In genomic region chr20:49349678-49350077, GRCh38 we compare ENCODE assay signal across 18 cellular contexts.
DNase-seq lines count a peak whose midpoint lies in the region; TF ChIP-seq lines count a peak whose summit lies in the region.
"Had no signal": no experiment of that assay in that cellular context is flagged by ENCODE, and none has a peak within 500 bp of the region (broad histone marks: within the 10 kb centered on the region; RNA-seq: fewer than 3 reads in every experiment).

No MANE protein-coding gene starts in this region.

- H4K8ac ChIP-seq in neuronal stem cell (ENCODE audit: low read depth, low read length), result no peak overlapping the region

- H3K9me3 ChIP-seq in neuronal stem cell (replicated peaks in 1 of 2; ENCODE audit: control insufficient read depth in 2 of 2, insufficient read depth in 1 of 2, low read depth in 1 of 2, low read length in 2 of 2) (no peaks in the 10 kb centered on the region), uterus (no peaks in the 10 kb centered on the region), thyroid gland (no peaks in the 10 kb centered on the region)
- H3K9me3 ChIP-seq: Caco-2, colonic mucosa, right atrium auricular region had no signal

- no peak overlapping the region for H2BK5ac ChIP-seq in neuronal stem cell (ENCODE audit: low read length)

- TF ChIP-seq CTCF in uterus (IDR thresholded peaks at IDR 0.05), result no peak
- TF ChIP-seq CTCF in thyroid gland (IDR thresholded peaks at IDR 0.05), result no peak

- H3K4me3 ChIP-seq in neuronal stem cell (ENCODE audit: low read length in 2 of 2) (no peak overlapping the region), uterus (no peak overlapping the region), thyroid gland (replicated peaks in 1 of 3) (no peak overlapping the region)
- H3K4me3 ChIP-seq: colonic mucosa, right atrium auricular region, SK-N-MC had no signal

- TF ChIP-seq POLR2A in uterus (IDR thresholded peaks at IDR 0.05) (no peak), thyroid gland (IDR thresholded peaks at IDR 0.05) (no peak)

- H3K27ac ChIP-seq in neuronal stem cell (replicated peaks; ENCODE audit: low read length) (no peak overlapping the region), uterus (peak overlapping the region; percentile 82 to 88), thyroid gland (no peak overlapping the region)
- H3K27ac ChIP-seq: colonic mucosa, right atrium auricular region, SK-N-MC, WERI-Rb-1 had no signal

- no peak overlapping the region for H2AFZ ChIP-seq in neuronal stem cell (ENCODE audit: low read length)

- H3K27me3 ChIP-seq in neuronal stem cell (ENCODE audit: control insufficient read depth in 3 of 3, insufficient read depth in 3 of 3, low read depth in 1 of 3, low read length in 3 of 3) (peaks cover 0 to 32% (median 0%) of the 10 kb centered on the region in 3 experiments), uterus (no peaks in the 10 kb centered on the region), thyroid gland (no peaks in the 10 kb centered on the region)
- H3K27me3 ChIP-seq: colonic mucosa, right atrium auricular region had no signal

- WGBS in neuronal stem cell (ENCODE audit: extremely low coverage in 2 of 2, insufficient read length in 2 of 2, insufficient replicate concordance in 1 of 2), 2 donors, result no CpG with 5 or more reads among the region's 3 CpGs
- WGBS in thyroid gland, 2 donors, result 91 to 93% methylated on average over 3 of the region's 3 CpGs

- peak overlapping the region; percentile 50 for H2BK120ac ChIP-seq in neuronal stem cell (ENCODE audit: low read depth, low read length)

- no peak overlapping the region for H3K9ac ChIP-seq in neuronal stem cell (ENCODE audit: low read depth, low read length, poor library complexity)

- no peaks in the 10 kb centered on the region for H3K79me1 ChIP-seq in neuronal stem cell (ENCODE audit: low read depth, low read length)

- no peak overlapping the region for H3K18ac ChIP-seq in neuronal stem cell (ENCODE audit: low read length)

- no peak overlapping the region for H3K14ac ChIP-seq in neuronal stem cell (ENCODE audit: low read length)

- H3K36me3 ChIP-seq in neuronal stem cell (replicated peaks in 1 of 2; ENCODE audit: control insufficient read depth in 2 of 2, insufficient read depth in 2 of 2, low read length in 2 of 2) (no peaks in the 10 kb centered on the region), uterus (no peaks in the 10 kb centered on the region), thyroid gland (no peaks in the 10 kb centered on the region)
- H3K36me3 ChIP-seq: colonic mucosa, right atrium auricular region, WERI-Rb-1 had no signal

- no peak overlapping the region for H3K4ac ChIP-seq in neuronal stem cell (ENCODE audit: low read length)

- H2BK12ac ChIP-seq in neuronal stem cell (ENCODE audit: low read length), result no peak overlapping the region

- no peak overlapping the region for H2AK5ac ChIP-seq in neuronal stem cell (ENCODE audit: low read depth, low read length)

- peaks cover 2 to 6% of the 10 kb centered on the region in 2 donors for H3K4me1 ChIP-seq in neuronal stem cell (ENCODE audit: control insufficient read depth in 2 of 2, insufficient read depth in 1 of 2, low read depth in 1 of 2, low read length in 2 of 2)
- peaks cover 0 to 3% of the 10 kb centered on the region in 2 donors for H3K4me1 ChIP-seq in uterus
- H3K4me1 ChIP-seq in thyroid gland, result peaks cover 0 to 9% of the 10 kb centered on the region in 2 donors
- H3K4me1 ChIP-seq: Caco-2, colonic mucosa had no signal

- H3K4me2 ChIP-seq in neuronal stem cell (ENCODE audit: insufficient read depth, low read length, poor library complexity, severe bottlenecking), result no peak overlapping the region

- intact Hi-C loops in uterus (cut with DNase I; ENCODE audit: low total_unique reads) (loop anchor here (10.0 kb wide), 1 partner anchor 45 kb away; no protein-coding TSS in a partner anchor), thyroid gland (cut with DNase I) (no loop called here)

- peak; percentile 73 for DNase-seq in NCI-H226
- peak; percentile 11 for DNase-seq in fibroblast of peridontal ligament (ENCODE audit: extremely low read depth)
- DNase-seq in neuronal stem cell (ENCODE audit: low spot score), result no peak
- peak; percentile 76 to 87 for DNase-seq in uterus
- no peak for DNase-seq in NCI-H526 treated with DMSO at 0.1 percent for 48 hours (lab: John Stamatoyannopoulos, UW)
- no peak for DNase-seq in thyroid gland
- DNase-seq in RPMI8226, result no peak
- DNase-seq: activated CD4-positive, alpha-beta T cell treated with anti-CD3 and anti-CD28 coated beads, Interleukin-2, amount 50 U/mL, for 1 hour; activated CD8-positive, alpha-beta memory T cell treated with anti-CD3 and anti-CD28 coated beads, Interleukin-2, amount 50 U/mL, for 48 hours; activated naive CD8-positive, alpha-beta T cell treated with anti-CD3 and anti-CD28 coated beads, Interleukin-2, amount 10 ng/mL, durations not matched to agents 7 days and 5 days; AML-193; Caco-2; colonic mucosa; NCI-H2107; NCI-H524; WERI-Rb-1 had no signal

- H3K23ac ChIP-seq in neuronal stem cell (ENCODE audit: low read depth, low read length, poor library complexity), result no peak overlapping the region

- H4K91ac ChIP-seq in neuronal stem cell (ENCODE audit: low read depth, low read length, poor library complexity), result no peak overlapping the region

- H2BK15ac ChIP-seq in neuronal stem cell (ENCODE audit: low read length), result no peak overlapping the region

Comparison
In these comparisons a context has a peak if more than half of its experiments do, and no peak if none do; other contexts are left out.
1. DNase-seq: peak in NCI-H226 (single experiment), fibroblast of peridontal ligament (single experiment) and uterus (2 of 2); none in neuronal stem cell (single experiment), NCI-H526 treated with DMSO at 0.1 percent for 48 hours (single experiment), thyroid gland (0 of 2) and RPMI8226 (single experiment).
2. H3K27ac ChIP-seq: peak in uterus (2 of 2); none in neuronal stem cell (single experiment) and thyroid gland (0 of 3).